ENCODE assay signal across 12 cellular contexts in the genomic region with DNA sequence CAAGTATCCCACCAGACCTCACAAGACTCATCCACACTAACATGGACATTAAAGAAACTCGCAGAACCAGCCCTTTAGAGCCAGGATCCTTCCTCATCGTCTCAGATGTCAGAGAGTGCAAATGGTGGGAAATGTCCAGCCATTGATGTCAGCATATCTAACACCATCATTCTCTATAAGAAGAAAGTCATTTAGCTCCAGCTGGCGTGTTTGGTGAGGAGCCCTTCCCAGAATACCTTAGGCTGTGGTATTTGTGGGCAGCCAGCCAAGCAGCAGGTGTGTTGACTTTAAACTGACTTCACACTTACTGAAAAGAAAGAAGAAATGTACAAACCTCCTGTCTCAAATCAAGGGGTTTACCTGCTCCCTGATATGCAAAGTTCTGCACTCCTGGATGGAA. TPM values are rescaled to one million over a fixed set of nuclear protein-coding genes. Genes with fewer than 3 reads are reported as not detected.
DNase-seq lines count a peak whose midpoint lies in the region; ATAC-seq and TF ChIP-seq lines count a peak whose summit lies in the region.
"Had no signal": no experiment of that assay in that cellular context is flagged by ENCODE, and none has a peak within 500 bp of the region (broad histone marks: within the 10 kb centered on the region; RNA-seq: fewer than 3 reads in every experiment).

No MANE protein-coding gene starts in this region.

- 15 to 45% methylated on average over 3 of the region's 3 CpGs for WGBS in sigmoid colon, 2 donors

- TF ChIP-seq CTCF in lower lobe of right lung (IDR thresholded peaks at IDR 0.05) (no peak), type B pancreatic cell (conservative IDR thresholded peaks at IDR 0.05) (no peak), sigmoid colon (IDR thresholded peaks at IDR 0.05) (no peak)

- no peak for TF ChIP-seq POLR2A in sigmoid colon (IDR thresholded peaks at IDR 0.05)

- TF ChIP-seq EP300 in sigmoid colon (IDR thresholded peaks at IDR 0.05), result no peak

- H3K36me3 ChIP-seq in lower lobe of right lung (peaks cover 96% of the 10 kb centered on the region), sigmoid colon (peaks cover 23 to 93% (median 49%) of the 10 kb centered on the region in 4 donors)

- intact Hi-C loops in activated CD4-positive, alpha-beta T cell treated with anti-CD3 and anti-CD28 coated beads for 36 hours (cut with DNase I, micrococcal nuclease), result loop anchor here (2.0 to 5.0 kb wide), 3 partner anchors 28 to 559 kb away; a partner anchor contains a TSS
- intact Hi-C loops in lower lobe of right lung (cut with DNase I) (no loop called here), sigmoid colon (cut with DNase I) (no loop called here)

- ATAC-seq in activated CD4-positive, alpha-beta T cell treated with anti-CD3 and anti-CD28 coated beads for 36 hours, result peak; percentile 20
- peak; percentile 84 to 89 for ATAC-seq in lower lobe of right lung
- no peak for ATAC-seq in HG02884 (IDR thresholded peaks at IDR 0.05; ENCODE audit: unreplicated experiment)
- ATAC-seq: K562 had no signal

- peaks cover 71% of the 10 kb centered on the region for H3K4me1 Mint-ChIP-seq in activated CD4-positive, alpha-beta T cell treated with anti-CD3 and anti-CD28 coated beads for 36 hours
- peaks cover 6% of the 10 kb centered on the region for H3K4me1 Mint-ChIP-seq in type B pancreatic cell (ENCODE audit: unreplicated experiment)

- H3K27ac Mint-ChIP-seq in activated CD4-positive, alpha-beta T cell treated with anti-CD3 and anti-CD28 coated beads for 36 hours, result peak overlapping the region; percentile 91
- H3K27ac Mint-ChIP-seq in type B pancreatic cell, result peak overlapping the region; percentile 85

- H3K27me3 Mint-ChIP-seq in activated CD4-positive, alpha-beta T cell treated with anti-CD3 and anti-CD28 coated beads for 36 hours, result peaks cover 2% of the 10 kb centered on the region
- H3K27me3 Mint-ChIP-seq in type B pancreatic cell, result no peaks in the 10 kb centered on the region

- peaks cover 79% of the 10 kb centered on the region for H3K36me3 Mint-ChIP-seq in activated CD4-positive, alpha-beta T cell treated with anti-CD3 and anti-CD28 coated beads for 36 hours (ENCODE audit: low read depth)
- H3K36me3 Mint-ChIP-seq in type B pancreatic cell, result peaks cover 18% of the 10 kb centered on the region

- H3K4me3 ChIP-seq in lower lobe of right lung (no peak overlapping the region), sigmoid colon (no peak overlapping the region)
- H3K4me3 ChIP-seq: K562, right lobe of liver had no signal

- H3K4me3 Mint-ChIP-seq in activated CD4-positive, alpha-beta T cell treated with anti-CD3 and anti-CD28 coated beads for 36 hours, result peak overlapping the region; percentile 22
- peak overlapping the region; percentile 17 for H3K4me3 Mint-ChIP-seq in type B pancreatic cell

- H3K27ac ChIP-seq in lower lobe of right lung (peak overlapping the region; percentile 50), sigmoid colon (peak overlapping the region in 2 of 4 donors; percentile 33 to 44)
- H3K27ac ChIP-seq: right lobe of liver had no signal

- H3K27me3 ChIP-seq in lower lobe of right lung (ENCODE audit: low read depth) (no peaks in the 10 kb centered on the region), sigmoid colon (no peaks in the 10 kb centered on the region)
- H3K27me3 ChIP-seq: right lobe of liver had no signal

- POLR2A ChIA-PET in activated CD4-positive, alpha-beta T cell treated with anti-CD3 and anti-CD28 coated beads for 36 hours (lab: Charles Lee), result no interaction called here

- peak; percentile 82 for DNase-seq in activated CD4-positive, alpha-beta T cell treated with anti-CD3 and anti-CD28 coated beads for 36 hours
- no peak for DNase-seq in activated CD4-positive, alpha-beta T cell treated with anti-CD3 and anti-CD28 coated beads for 1 hour
- peak; percentile 53 for DNase-seq in activated T-cell treated with anti-CD3 and anti-CD28 coated beads, Interleukin-2, amount 50 U/mL, for 1 hour
- DNase-seq in lower lobe of right lung (peak; percentile 86), type B pancreatic cell (ENCODE audit: extremely low spot score, unreplicated experiment) (no peak), DMS114 treated with DMSO at 0.1 percent for 48 hours (lab: John Stamatoyannopoulos, UW; ENCODE audit: unreplicated experiment) (no peak), sigmoid colon (no peak)
- DNase-seq: H7, right lobe of liver had no signal

- CTCF ChIA-PET in activated CD4-positive, alpha-beta T cell treated with anti-CD3 and anti-CD28 coated beads for 36 hours (lab: Charles Lee), result interaction anchor here (1.6 kb wide), 1 partner anchor 14 kb away, joined by 4 read pairs; no protein-coding TSS in a partner anchor

- H3K9me3 Mint-ChIP-seq in activated CD4-positive, alpha-beta T cell treated with anti-CD3 and anti-CD28 coated beads for 36 hours (ENCODE audit: low read depth), result peaks cover 2% of the 10 kb centered on the region
- no peaks in the 10 kb centered on the region for H3K9me3 Mint-ChIP-seq in type B pancreatic cell

- H3K4me1 ChIP-seq in lower lobe of right lung (peaks cover 11% of the 10 kb centered on the region), sigmoid colon (peaks cover 0 to 25% (median 6%) of the 10 kb centered on the region in 4 donors)
- H3K4me1 ChIP-seq: right lobe of liver had no signal

- H3K9me3 ChIP-seq in lower lobe of right lung, result no peaks in the 10 kb centered on the region
- H3K9me3 ChIP-seq in sigmoid colon, result no peaks in the 10 kb centered on the region
- H3K9me3 ChIP-seq: right lobe of liver had no signal

RNA-seq across cellular contexts. Expression of a gene that starts 17.3 kb away (rescaled TPM):
- total RNA-seq in activated CD4-positive, alpha-beta T cell treated with anti-CD3 and anti-CD28 coated beads for 36 hours, result 10 to 100 TPM in 1 of 2 experiments, 1 to 10 TPM in 1; 8.2 to 10.6 TPM
- total RNA-seq in lower lobe of right lung (40.9 TPM), type B pancreatic cell (ENCODE audit: low replicate concordance) (15.2 and 27.5 TPM in 2 replicates), sigmoid colon (100 to 1,000 TPM in 1 of 4 donors, 10 to 100 TPM in 3; 72.1 to 115 (median 79.2) TPM)
- 10 to 100 TPM in 1 of 3 donors, 1 to 10 TPM in 2; 8.4 to 15.0 (median 9.9) TPM for polyA plus RNA-seq in sigmoid colon

RNA-seq across cellular contexts. Expression of a gene that starts 35.1 kb away (rescaled TPM):
- total RNA-seq in activated CD4-positive, alpha-beta T cell treated with anti-CD3 and anti-CD28 coated beads for 36 hours, result under 1 TPM; 0.42 to 0.85 TPM
- 4.3 TPM for total RNA-seq in lower lobe of right lung
- total RNA-seq in type B pancreatic cell (ENCODE audit: low replicate concordance), result not detected in 2 replicates
- under 1 TPM in 3 of 4 donors, not detected in 1; 0.36 to 0.95 (median 0.49) TPM for total RNA-seq in sigmoid colon
- 1 to 10 TPM in 1 of 3 donors, not detected in 2; 3.3 TPM for polyA plus RNA-seq in sigmoid colon
- total RNA-seq: A673, H7, K562 had no signal

RNA-seq across cellular contexts. Expression of a gene that starts 48.9 kb away (rescaled TPM):
- total RNA-seq in activated CD4-positive, alpha-beta T cell treated with anti-CD3 and anti-CD28 coated beads for 36 hours, result not detected
- 0.32 TPM for total RNA-seq in lower lobe of right lung
- total RNA-seq in type B pancreatic cell (ENCODE audit: low replicate concordance), result 3.6 and 13.9 TPM in 2 replicates
- total RNA-seq in sigmoid colon, result under 1 TPM in 1 of 4 donors, not detected in 3; under 0.01 TPM
- polyA plus RNA-seq in sigmoid colon, result 1 to 10 TPM in 1 of 3 donors, not detected in 2; 3.5 TPM
- total RNA-seq: A673, H7, K562 had no signal
- polyA plus RNA-seq: K562 had no signal

Comparison
In these comparisons a context has a peak if more than half of its experiments do, and no peak if none do; other contexts are left out.
1. DNase-seq: peak in activated CD4-positive, alpha-beta T cell treated with anti-CD3 and anti-CD28 coated beads for 36 hours (single experiment), activated T-cell treated with anti-CD3 and anti-CD28 coated beads, Interleukin-2, amount 50 U/mL, for 1 hour (single experiment) and lower lobe of right lung (single experiment); none in activated CD4-positive, alpha-beta T cell treated with anti-CD3 and anti-CD28 coated beads for 1 hour (single experiment), type B pancreatic cell (single experiment), DMS114 treated with DMSO at 0.1 percent for 48 hours (single experiment) and sigmoid colon (single experiment).
2. intact Hi-C loops: an anchor here in activated CD4-positive, alpha-beta T cell treated with anti-CD3 and anti-CD28 coated beads for 36 hours (2.0 to 5.0 kb wide); none called in lower lobe of right lung and sigmoid colon.